In the genomic region with DNA sequence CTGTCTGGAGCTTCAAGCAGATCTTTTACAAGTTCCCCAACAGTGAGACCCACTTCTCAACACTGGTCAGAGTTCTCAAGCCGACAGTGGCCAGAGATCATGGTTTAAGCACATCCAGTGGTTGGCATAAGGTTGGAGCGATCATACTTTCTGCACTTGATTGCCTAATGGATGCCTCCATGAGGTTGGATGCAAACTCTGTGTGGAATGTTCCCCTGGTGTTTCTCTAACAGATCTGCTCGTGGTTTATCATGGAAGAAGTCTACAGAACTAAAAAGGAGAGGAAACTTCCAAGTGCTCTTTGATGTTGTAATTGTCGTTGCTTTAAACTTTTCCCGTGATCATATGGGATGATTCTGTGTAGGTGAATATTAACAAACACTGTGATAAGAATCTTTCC, we compare ENCODE assay signal across 36 cellular contexts.
"Had no signal": no experiment of that assay in that cellular context is flagged by ENCODE, and none has a peak within 500 bp of the region (broad histone marks: within the 10 kb centered on the region; RNA-seq: fewer than 3 reads in every experiment).

No MANE protein-coding gene starts in this region.

- H3K4me3 Mint-ChIP-seq: activated B cell treated with CpG ODN at 0.5 μM for 24 hours; activated CD4-positive, alpha-beta memory T cell treated with anti-CD3 and anti-CD28 coated beads for 36 hours; activated naive CD4-positive, alpha-beta T cell treated with anti-CD3 and anti-CD28 coated beads, Interleukin-2, amount 50 U/mL, for 24 hours; activated naive CD8-positive, alpha-beta T cell treated with anti-CD3 and anti-CD28 coated beads, Interleukin-2, amount 10 ng/mL, durations not matched to agents 7 days and 5 days; activated T-cell treated with anti-CD3 and anti-CD28 coated beads, Interleukin-2, amount 50 U/mL, for 72 hours; central memory CD8-positive, alpha-beta T cell; T-cell; T-helper 17 cell had no signal

- H3K27me3 Mint-ChIP-seq: activated naive CD4-positive, alpha-beta T cell treated with anti-CD3 and anti-CD28 coated beads, Interleukin-2, amount 50 U/mL, for 24 hours had no signal

- H3K36me3 Mint-ChIP-seq: activated CD4-positive, alpha-beta memory T cell treated with anti-CD3 and anti-CD28 coated beads for 36 hours; activated naive CD4-positive, alpha-beta T cell treated with anti-CD3 and anti-CD28 coated beads, Interleukin-2, amount 50 U/mL, for 24 hours; activated naive CD8-positive, alpha-beta T cell treated with anti-CD3 and anti-CD28 coated beads, Interleukin-2, amount 10 ng/mL, durations not matched to agents 7 days and 5 days; T-cell had no signal

- DNase-seq: activated B cell treated with CpG ODN at 0.5 μM for 24 hours; activated CD4-positive, alpha-beta memory T cell treated with anti-CD3 and anti-CD28 coated beads for 36 hours; activated CD4-positive, alpha-beta T cell treated with anti-CD3 and anti-CD28 coated beads for 4 hours; activated CD4-positive, alpha-beta T cell treated with anti-CD3 and anti-CD28 coated beads, Interleukin-2, amount 50 U/mL, for 1 hour; activated CD4-positive, CD25-positive, alpha-beta regulatory T cell treated with anti-CD3 and anti-CD28 coated beads, Interleukin-2, amount 50 U/mL, for 72 hours; activated gamma-delta T cell; activated naive CD4-positive, alpha-beta T cell treated with Interleukin-2 at 50 U/mL for 16 hours; activated naive CD8-positive, alpha-beta T cell treated with anti-CD3 and anti-CD28 coated beads, Interleukin-2, amount 10 ng/mL, durations not matched to agents 7 days and 5 days; activated T-cell treated with anti-CD3 and anti-CD28 coated beads, Interleukin-2, amount 50 U/mL, for 1 hour; activated T-cell treated with anti-CD3 and anti-CD28 coated beads, Interleukin-2, amount 50 U/mL, for 72 hours; anterior cingulate cortex; Karpas-422; KBM-7; NCI-H1105; NCI-H1436; NCI-H1694 treated with DMSO at 0.1 percent for 48 hours; NCI-H2029; NCI-H2107; NCI-H2171; NCI-H510A; NCI-H526; NCI-H748 treated with DMSO at 0.1 percent for 48 hours; NK-92 treated with Interleukin-12 subunit alpha and Interleukin-12 subunit beta, amount 100 ng/mL, for 24 hours; PC-3; Peyer's patch; RPMI8226; SIG-M5; T-cell; T-helper 17 cell had no signal

- H3K4me1 ChIP-seq: Peyer's patch had no signal

- H3K4me1 Mint-ChIP-seq: central memory CD8-positive, alpha-beta T cell had no signal

- H3K9me3 ChIP-seq: adrenal gland, Peyer's patch had no signal

- H3K36me3 ChIP-seq: adrenal gland, cardiac muscle cell, Peyer's patch had no signal

- H3K27ac Mint-ChIP-seq: activated B cell treated with CpG ODN at 0.5 μM for 24 hours; activated CD4-positive, alpha-beta memory T cell treated with anti-CD3 and anti-CD28 coated beads for 36 hours; activated naive CD4-positive, alpha-beta T cell treated with anti-CD3 and anti-CD28 coated beads, Interleukin-2, amount 50 U/mL, for 24 hours; activated naive CD8-positive, alpha-beta T cell treated with anti-CD3 and anti-CD28 coated beads, Interleukin-2, amount 10 ng/mL, durations not matched to agents 7 days and 5 days; activated T-cell treated with anti-CD3 and anti-CD28 coated beads, Interleukin-2, amount 50 U/mL, for 72 hours; activated T-helper 2 cell treated with anti-CD3 and anti-CD28 coated beads, Interferon-gamma antibody, Interleukin-2, Interleukin-4, amounts not matched to agents 10 μg/mL and 5 μg/mL and 100 μg/mL, durations not matched to agents 14 hours and 24 hours and 36 hours; T-cell; T-helper 17 cell had no signal

- H3K4me3 ChIP-seq: adrenal gland, cardiac muscle cell, Peyer's patch had no signal

- H3K9me3 Mint-ChIP-seq: activated B cell treated with CpG ODN at 0.5 μM for 24 hours; activated CD4-positive, alpha-beta memory T cell treated with anti-CD3 and anti-CD28 coated beads for 36 hours; activated naive CD4-positive, alpha-beta T cell treated with anti-CD3 and anti-CD28 coated beads, Interleukin-2, amount 50 U/mL, for 24 hours; activated naive CD8-positive, alpha-beta T cell treated with anti-CD3 and anti-CD28 coated beads, Interleukin-2, amount 10 ng/mL, durations not matched to agents 7 days and 5 days; activated T-cell treated with anti-CD3 and anti-CD28 coated beads, Interleukin-2, amount 50 U/mL, for 72 hours; activated T-helper 2 cell treated with anti-CD3 and anti-CD28 coated beads, Interferon-gamma antibody, Interleukin-2, Interleukin-4, amounts not matched to agents 10 μg/mL and 5 μg/mL and 100 μg/mL, durations not matched to agents 14 hours and 24 hours and 36 hours; central memory CD8-positive, alpha-beta T cell; T-cell had no signal

- H3K27me3 ChIP-seq: adrenal gland, cardiac muscle cell, Peyer's patch had no signal

- ATAC-seq: activated T-cell treated with anti-CD3 and anti-CD28 coated beads, Interleukin-2, amount 50 U/mL, for 72 hours; PC-3; SK-N-SH treated with all-trans-retinoic acid at 6 μM for 48 hours; T-cell; T-helper 17 cell had no signal

- H3K27ac ChIP-seq: adrenal gland, cardiac muscle cell, Peyer's patch, VCaP had no signal
